Comparison of ENCODE assay signal across 10 cellular contexts in the genomic region with DNA sequence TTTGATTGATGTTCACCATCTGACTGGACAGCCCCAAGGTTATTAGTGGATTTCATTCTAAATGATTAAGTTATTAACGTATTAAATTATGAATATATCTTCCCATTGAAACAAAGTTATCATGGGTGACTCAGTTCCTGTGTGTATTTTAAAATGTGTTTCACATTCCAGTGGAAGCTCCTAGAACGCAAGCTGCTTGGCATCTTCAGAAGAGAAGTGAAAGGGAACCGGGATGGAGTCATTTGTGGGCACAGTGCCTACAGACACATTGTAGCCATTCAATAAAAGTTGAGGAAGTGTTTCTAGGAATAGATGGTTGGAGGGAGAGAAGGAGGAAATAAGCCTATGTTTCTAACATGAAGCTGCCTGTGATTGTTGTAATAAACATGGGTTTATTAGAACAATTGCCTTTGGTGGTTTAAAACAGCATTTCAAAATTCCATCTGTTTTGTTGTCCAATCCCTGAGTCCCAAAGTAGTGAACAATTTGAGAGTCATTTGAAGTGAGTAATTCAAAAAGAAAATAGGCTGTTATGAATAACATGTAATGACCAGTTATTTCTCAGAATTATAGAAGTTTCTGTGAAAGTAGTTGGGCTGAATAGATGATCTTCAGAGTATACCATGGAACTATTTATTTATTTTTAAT.
DNase-seq lines count a peak whose midpoint lies in the region; ATAC-seq, FAIRE-seq and TF ChIP-seq lines count a peak whose summit lies in the region.
"Had no signal": no experiment of that assay in that cellular context is flagged by ENCODE, and none has a peak within 500 bp of the region (broad histone marks: within the 10 kb centered on the region; RNA-seq: fewer than 3 reads in every experiment).

No MANE protein-coding gene starts in this region.

- H3K27ac Mint-ChIP-seq in type B pancreatic cell = no peak overlapping the region
- H3K27ac Mint-ChIP-seq: activated naive CD4-positive, alpha-beta T cell treated with anti-CD3 and anti-CD28 coated beads, Interleukin-2, amount 10 ng/mL, durations not matched to agents 7 days and 5 days had no signal

- H3K36me3 Mint-ChIP-seq in type B pancreatic cell = peaks cover 17% of the 10 kb centered on the region
- peaks cover 8% of the 10 kb centered on the region for H3K36me3 Mint-ChIP-seq in activated T-cell treated with anti-CD3 and anti-CD28 coated beads, Interleukin-2, amount 50 U/mL, for 4 hours (ENCODE audit: insufficient read depth)
- H3K36me3 Mint-ChIP-seq: activated naive CD4-positive, alpha-beta T cell treated with anti-CD3 and anti-CD28 coated beads, Interleukin-2, amount 10 ng/mL, durations not matched to agents 7 days and 5 days had no signal

- ATAC-seq in left colon = peak; percentile 96
- no peak for ATAC-seq in HG02885 (IDR thresholded peaks at IDR 0.05; ENCODE audit: poor library complexity, unreplicated experiment)
- ATAC-seq in activated T-cell treated with anti-CD3 and anti-CD28 coated beads, Interleukin-2, amount 50 U/mL, for 4 hours = no peak

- H3K4me3 Mint-ChIP-seq in type B pancreatic cell = no peak overlapping the region
- no peak overlapping the region for H3K4me3 Mint-ChIP-seq in activated T-cell treated with anti-CD3 and anti-CD28 coated beads, Interleukin-2, amount 50 U/mL, for 4 hours
- H3K4me3 Mint-ChIP-seq: activated naive CD4-positive, alpha-beta T cell treated with anti-CD3 and anti-CD28 coated beads, Interleukin-2, amount 10 ng/mL, durations not matched to agents 7 days and 5 days had no signal

- H3K4me1 Mint-ChIP-seq in type B pancreatic cell (ENCODE audit: unreplicated experiment) = peaks cover 12% of the 10 kb centered on the region
- no peaks in the 10 kb centered on the region for H3K4me1 Mint-ChIP-seq in activated T-cell treated with anti-CD3 and anti-CD28 coated beads, Interleukin-2, amount 50 U/mL, for 4 hours (ENCODE audit: low read depth)
- H3K4me1 Mint-ChIP-seq: activated naive CD4-positive, alpha-beta T cell treated with anti-CD3 and anti-CD28 coated beads, Interleukin-2, amount 10 ng/mL, durations not matched to agents 7 days and 5 days had no signal

- H3K9me3 Mint-ChIP-seq in type B pancreatic cell = no peaks in the 10 kb centered on the region
- H3K9me3 Mint-ChIP-seq in activated T-cell treated with anti-CD3 and anti-CD28 coated beads, Interleukin-2, amount 50 U/mL, for 4 hours = no peaks in the 10 kb centered on the region
- H3K9me3 Mint-ChIP-seq: activated naive CD4-positive, alpha-beta T cell treated with anti-CD3 and anti-CD28 coated beads, Interleukin-2, amount 10 ng/mL, durations not matched to agents 7 days and 5 days had no signal

- TF ChIP-seq CTCF in type B pancreatic cell (conservative IDR thresholded peaks at IDR 0.05) = no peak

- FAIRE-seq in colon (lab: Jason Lieb, UNC) = peak; percentile 36

- DNase-seq in NCI-H2196 (lab: John Stamatoyannopoulos, UW; ENCODE audit: unreplicated experiment) (peak; percentile 31), NCI-H2196 treated with DMSO at 0.1 percent for 48 hours (lab: John Stamatoyannopoulos, UW; ENCODE audit: unreplicated experiment) (no peak), left colon (peak; percentile 68 to 71), NAMALWA (ENCODE audit: low spot score) (no peak), type B pancreatic cell (ENCODE audit: extremely low spot score, unreplicated experiment) (no peak)
- DNase-seq in activated T-cell treated with anti-CD3 and anti-CD28 coated beads, Interleukin-2, amount 50 U/mL, for 4 hours = no peak
- DNase-seq: activated naive CD4-positive, alpha-beta T cell treated with anti-CD3 and anti-CD28 coated beads, Interleukin-2, amount 10 ng/mL, durations not matched to agents 7 days and 5 days; AML-193 had no signal

- H3K27me3 Mint-ChIP-seq in type B pancreatic cell = no peaks in the 10 kb centered on the region
- H3K27me3 Mint-ChIP-seq in activated T-cell treated with anti-CD3 and anti-CD28 coated beads, Interleukin-2, amount 50 U/mL, for 4 hours (ENCODE audit: low read depth) = no peaks in the 10 kb centered on the region
- H3K27me3 Mint-ChIP-seq: activated naive CD4-positive, alpha-beta T cell treated with anti-CD3 and anti-CD28 coated beads, Interleukin-2, amount 10 ng/mL, durations not matched to agents 7 days and 5 days had no signal

- intact Hi-C loops in left colon (cut with DNase I, micrococcal nuclease) = no loop called here

Comparison
In these comparisons a context has a peak if more than half of its experiments do, and no peak if none do; other contexts are left out.
1. DNase-seq: peak in NCI-H2196 (single experiment) and left colon (2 of 2); none in NCI-H2196 treated with DMSO at 0.1 percent for 48 hours (single experiment), NAMALWA (single experiment), type B pancreatic cell (single experiment) and activated T-cell treated with anti-CD3 and anti-CD28 coated beads, Interleukin-2, amount 50 U/mL, for 4 hours (single experiment).